ENCODE assay signal across 19 cellular contexts in genomic region chr12:23368590-23368989, GRCh38.
DNase-seq lines count a peak whose midpoint lies in the region; ATAC-seq, FAIRE-seq and TF ChIP-seq lines count a peak whose summit lies in the region.
"Had no signal": no experiment of that assay in that cellular context is flagged by ENCODE, and none has a peak within 500 bp of the region (broad histone marks: within the 10 kb centered on the region; RNA-seq: fewer than 3 reads in every experiment).

No MANE protein-coding gene starts in this region.

- 0 out of 2 replicates have a peak, but pooled peaks cover 2% of the 10 kb centered on the region for H3K36me3 Mint-ChIP-seq in WTC11
- H3K36me3 Mint-ChIP-seq: CD4-positive, alpha-beta memory T cell had no signal

- TF ChIP-seq CTCF in WTC11 (IDR thresholded peaks at IDR 0.05) = no peak

- no peak overlapping the region for H3K4me3 ChIP-seq in small intestine (ENCODE audit: low read depth in 1 of 2, low read length in 2 of 2)
- H3K4me3 ChIP-seq: GM23248 had no signal

- H3K4me3 Mint-ChIP-seq in WTC11 = no peak overlapping the region
- H3K4me3 Mint-ChIP-seq: CD4-positive, alpha-beta memory T cell had no signal

- H3K27ac Mint-ChIP-seq in WTC11 = no peak overlapping the region
- H3K27ac Mint-ChIP-seq: CD4-positive, alpha-beta memory T cell had no signal

- ATAC-seq in WTC11 = no peak

- H3K27ac ChIP-seq in small intestine (ENCODE audit: low read depth in 1 of 2, low read length in 1 of 2) = no peak overlapping the region
- H3K27ac ChIP-seq: GM23248 had no signal

- no peaks in the 10 kb centered on the region for H3K36me3 ChIP-seq in small intestine (ENCODE audit: control insufficient read depth in 2 of 2, insufficient read depth in 2 of 2, low read length in 2 of 2)

- H3K4me1 Mint-ChIP-seq in WTC11 = no peaks in the 10 kb centered on the region
- H3K4me1 Mint-ChIP-seq: CD4-positive, alpha-beta memory T cell had no signal

- H3K9me3 ChIP-seq in small intestine (ENCODE audit: control insufficient read depth, low read depth) = no peaks in the 10 kb centered on the region

- no peak for DNase-seq in WTC11 (ENCODE audit: low spot score)
- no peak for DNase-seq in frontal cortex (ENCODE audit: low spot score in 2 of 2)
- DNase-seq in small intestine = no peak
- DNase-seq in effector CD4-positive, alpha-beta T cell = no peak
- no peak for DNase-seq in NCI-H2029 (lab: John Stamatoyannopoulos, UW)
- DNase-seq in NCI-H1105 treated with DMSO at 0.1 percent for 48 hours (lab: John Stamatoyannopoulos, UW) = no peak
- DNase-seq: 8988T; C1 segment of cervical spinal cord; Calu3; CD4-positive, alpha-beta memory T cell; COR-L47; DMS53; DMS79 treated with DMSO at 0.1 percent for 48 hours; GM23248; H7; HCEC 1CT had no signal

- CTCF ChIA-PET in WTC11 (lab: Charles Lee) = interaction anchor here (1.2 kb wide), 1 partner anchor 147 kb away, joined by 3 read pairs; no protein-coding TSS in a partner anchor

- H3K9me3 Mint-ChIP-seq in WTC11 = peaks cover 6% of the 10 kb centered on the region; the same call in 1 of the 2 replicates

- H3K4me1 ChIP-seq in small intestine (ENCODE audit: control insufficient read depth in 2 of 2, insufficient read depth in 1 of 2, low read depth in 1 of 2, low read length in 1 of 2) = no peaks in the 10 kb centered on the region

- WGBS in small intestine, 3 donors = 90 to 97% (median 92%) methylated on average over 1 of the region's 1 CpG

- H3K27me3 Mint-ChIP-seq in WTC11 (ENCODE audit: low read depth) = no peaks in the 10 kb centered on the region
- H3K27me3 Mint-ChIP-seq: CD4-positive, alpha-beta memory T cell had no signal

- H3K27me3 ChIP-seq in small intestine (ENCODE audit: control insufficient read depth in 2 of 2, insufficient read depth in 2 of 2, low read length in 2 of 2) = no peaks in the 10 kb centered on the region

- POLR2A ChIA-PET in WTC11 (lab: Charles Lee) = no interaction called here

- FAIRE-seq in G401.6 (lab: Jason Lieb, UNC) (peak; percentile 98), frontal cortex (lab: Jason Lieb, UNC) (peak; percentile 98), small intestine (lab: Jason Lieb, UNC) (peak; percentile 94)
- FAIRE-seq: GM12892, H1 had no signal

TF ChIP-seq in WTC11, 78 proteins besides CTCF, POLR2A, EP300 and RAD21:
- no peak for TF ChIP-seq SMAD3 (CRISPR knock-in tag; IDR thresholded peaks at IDR 0.05; ENCODE audit: borderline replicate concordance)
- no peak for TF ChIP-seq FOXP4 (CRISPR knock-in tag; IDR thresholded peaks at IDR 0.05)
- peak; percentile 91 for TF ChIP-seq HMGA2 (CRISPR knock-in tag; IDR thresholded peaks at IDR 0.05)
- no peak for TF ChIP-seq FOXP1 (CRISPR knock-in tag; IDR thresholded peaks at IDR 0.05; ENCODE audit: borderline replicate concordance)
- no peak for TF ChIP-seq TCF7 (CRISPR knock-in tag; IDR thresholded peaks at IDR 0.05; ENCODE audit: low read depth)
